ENCODE assay signal across 1 cellular context in genomic region chr10:30538086-30538485, GRCh38.
TF ChIP-seq lines count a peak whose summit lies in the region.

No MANE protein-coding gene starts in this region.

TF ChIP-seq in HepG2, 621 proteins besides CTCF, POLR2A, EP300 and RAD21 (continued from another document and continues in another):
- no peak for TF ChIP-seq ATM (IDR thresholded peaks at IDR 0.05; ENCODE audit: borderline replicate concordance)
- no peak for TF ChIP-seq ZNF776 (CRISPR knock-in tag; IDR thresholded peaks at IDR 0.05)
- no peak for TF ChIP-seq XRCC5 (optimal IDR thresholded peaks at IDR 0.05; ENCODE audit: low read length)
- no peak for TF ChIP-seq ZSCAN9 (CRISPR knock-in tag; IDR thresholded peaks at IDR 0.05; ENCODE audit: borderline replicate concordance)
- TF ChIP-seq ZNF460 (CRISPR knock-in tag; IDR thresholded peaks at IDR 0.05; ENCODE audit: borderline replicate concordance): no peak
- TF ChIP-seq THAP9 (CRISPR knock-in tag; IDR thresholded peaks at IDR 0.05; ENCODE audit: borderline replicate concordance): no peak
- TF ChIP-seq BATF2 (CRISPR knock-in tag; IDR thresholded peaks at IDR 0.05): no peak
- TF ChIP-seq ARID5B (CRISPR knock-in tag; IDR thresholded peaks at IDR 0.05): peak; percentile 87
- TF ChIP-seq ZBTB1 (CRISPR knock-in tag; IDR thresholded peaks at IDR 0.05; ENCODE audit: borderline replicate concordance): no peak
- TF ChIP-seq MIER3 (CRISPR knock-in tag; IDR thresholded peaks at IDR 0.05; ENCODE audit: borderline replicate concordance): peak; percentile 49; the same call in 1 of the 2 replicates
- TF ChIP-seq FOSL2 (CRISPR knock-in tag; IDR thresholded peaks at IDR 0.05): peak; percentile 96
- no peak for TF ChIP-seq ZNF766 (CRISPR knock-in tag; IDR thresholded peaks at IDR 0.05; ENCODE audit: borderline replicate concordance)
- TF ChIP-seq ZNF556 (CRISPR knock-in tag; IDR thresholded peaks at IDR 0.05; ENCODE audit: borderline replicate concordance): no peak
- TF ChIP-seq TBX3 (IDR thresholded peaks at IDR 0.05; ENCODE audit: borderline replicate concordance): peak; percentile 91
- TF ChIP-seq PCBP1 (IDR thresholded peaks at IDR 0.05; ENCODE audit: borderline replicate concordance, low read depth, low read length): no peak
- peak; percentile 88 for TF ChIP-seq RCOR2 (CRISPR knock-in tag; IDR thresholded peaks at IDR 0.05)
- TF ChIP-seq MIER2 (CRISPR knock-in tag; IDR thresholded peaks at IDR 0.05): no peak
- no peak for TF ChIP-seq ZNF607 (CRISPR knock-in tag; IDR thresholded peaks at IDR 0.05; ENCODE audit: borderline replicate concordance)
- TF ChIP-seq ZGPAT (CRISPR knock-in tag; IDR thresholded peaks at IDR 0.05): peak; percentile 72
- TF ChIP-seq ZMYM2 (CRISPR knock-in tag; IDR thresholded peaks at IDR 0.05): peak; percentile 80
- TF ChIP-seq ZHX1 (CRISPR knock-in tag; IDR thresholded peaks at IDR 0.05; ENCODE audit: low read depth): no peak
- TF ChIP-seq JUNB (CRISPR knock-in tag; IDR thresholded peaks at IDR 0.05; ENCODE audit: borderline replicate concordance): no peak; the same call in 1 of the 2 replicates
- no peak for TF ChIP-seq ZNF12 (CRISPR knock-in tag; IDR thresholded peaks at IDR 0.05)
- TF ChIP-seq PLSCR1 (CRISPR knock-in tag; IDR thresholded peaks at IDR 0.05; ENCODE audit: borderline replicate concordance): no peak
- no peak for TF ChIP-seq ZNF772 (CRISPR knock-in tag; IDR thresholded peaks at IDR 0.05)
- no peak for TF ChIP-seq ZC3H4 (CRISPR knock-in tag; IDR thresholded peaks at IDR 0.05; ENCODE audit: borderline replicate concordance)
- TF ChIP-seq GMEB2 (CRISPR knock-in tag; IDR thresholded peaks at IDR 0.05; ENCODE audit: low read depth): no peak
- TF ChIP-seq HOMEZ (CRISPR knock-in tag; IDR thresholded peaks at IDR 0.05; ENCODE audit: low read depth): peak; percentile 68; the same call in 1 of the 2 replicates
- TF ChIP-seq ZNF709 (CRISPR knock-in tag; IDR thresholded peaks at IDR 0.05): no peak
- no peak for TF ChIP-seq MED8 (CRISPR knock-in tag; IDR thresholded peaks at IDR 0.05; ENCODE audit: insufficient replicate concordance)
- TF ChIP-seq ZNF615 (CRISPR knock-in tag; IDR thresholded peaks at IDR 0.05; ENCODE audit: borderline replicate concordance): no peak
- TF ChIP-seq NFIC (IDR thresholded peaks at IDR 0.05; ENCODE audit: low read length): no peak
- no peak for TF ChIP-seq IRX3 (CRISPR knock-in tag; IDR thresholded peaks at IDR 0.05; ENCODE audit: borderline replicate concordance, low read depth)
- no peak; the same call in 1 of the 2 replicates for TF ChIP-seq PHF21A (CRISPR knock-in tag; IDR thresholded peaks at IDR 0.05)
- no peak for TF ChIP-seq ZNF296 (CRISPR knock-in tag; conservative IDR thresholded peaks at IDR 0.05)
- no peak for TF ChIP-seq ZNF142 (CRISPR knock-in tag; IDR thresholded peaks at IDR 0.05)
